ENCODE assay signal across 8 cellular contexts in genomic region chr3:10223676-10224639, GRCh38. TPM values are rescaled to one million over a fixed set of nuclear protein-coding genes. Genes with fewer than 3 reads are reported as not detected.
DNase-seq lines count a peak whose midpoint lies in the region; ATAC-seq and TF ChIP-seq lines count a peak whose summit lies in the region.

No MANE protein-coding gene starts in this region.

- H3K9me3 ChIP-seq in SK-N-SH (no peaks in the 10 kb centered on the region), neural progenitor cell (ENCODE audit: low read depth) (no peaks in the 10 kb centered on the region)

- H3K27me3 Mint-ChIP-seq in immature natural killer cell (ENCODE audit: low read depth in 3 of 3): peaks cover 0 to 4% (median 2%) of the 10 kb centered on the region in 3 donors
- H3K27me3 Mint-ChIP-seq in neural progenitor cell (ENCODE audit: insufficient read depth, low read depth): peaks cover 8% of the 10 kb centered on the region

- H3K36me3 ChIP-seq in SK-N-SH (replicated peaks in 1 of 2; ENCODE audit: control insufficient read depth in 1 of 2, insufficient read depth in 2 of 2, low read length in 1 of 2): peaks cover 0 to 8% of the 10 kb centered on the region in 2 experiments
- H3K36me3 ChIP-seq in neural progenitor cell: no peaks in the 10 kb centered on the region

- POLR2A ChIA-PET in SK-N-SH (lab: Yijun Ruan, JAX): no interaction called here

- H3K4me1 ChIP-seq in SK-N-SH (ENCODE audit: control insufficient read depth in 1 of 2, insufficient read depth in 2 of 2, low read depth in 1 of 2, low read length in 1 of 2) (0 out of 4 replicates have a peak, but pooled peaks cover 0 to 3% of the 10 kb centered on the region in 2 experiments), neural progenitor cell (no peaks in the 10 kb centered on the region)

- H3K27me3 ChIP-seq in SK-N-SH (ENCODE audit: insufficient read depth) (no peaks in the 10 kb centered on the region), neural progenitor cell (no peaks in the 10 kb centered on the region)

- H2AFZ ChIP-seq in SK-N-SH (ENCODE audit: low read depth) (no peak overlapping the region), neural progenitor cell (replicated peaks) (no peak overlapping the region)

- no peak for TF ChIP-seq CTCF in SK-N-SH (IDR thresholded peaks at IDR 0.05)
- TF ChIP-seq CTCF in neural progenitor cell (IDR thresholded peaks at IDR 0.05): no peak

- H3K9me3 Mint-ChIP-seq in immature natural killer cell (no peaks in the 10 kb centered on the region), neural progenitor cell (no peaks in the 10 kb centered on the region)

- H3K27ac ChIP-seq in SK-N-SH (ENCODE audit: low read depth in 2 of 2, low read length in 1 of 2) (0 out of 4 replicates have a peak overlapping the region, but pooled peaks of 1 of the 2 experiments have one; percentile 18), neural progenitor cell (no peak overlapping the region)

- WGBS in SK-N-SH (ENCODE audit: low lambda C conversion rate): 83% methylated on average over 10 of the region's 10 CpGs

- H3K27ac Mint-ChIP-seq in immature natural killer cell (peak overlapping the region in 5 of 6 donors; percentile 56 to 86 (median 80)), neural progenitor cell (no peak overlapping the region)

- CTCF ChIA-PET in SK-N-SH (lab: Yijun Ruan, JAX): interaction anchor here (0.8 to 1.9 kb wide), 7 partner anchors 11 to 64 kb away, joined by 3 to 5 read pairs (median 3); partner anchors contain the start of gene IRAK2

- no peaks in the 10 kb centered on the region for H3K9me2 ChIP-seq in SK-N-SH

- H3K79me2 ChIP-seq in SK-N-SH (ENCODE audit: insufficient read depth): no peaks in the 10 kb centered on the region
- H3K79me2 ChIP-seq in neural progenitor cell (ENCODE audit: low read depth): no peaks in the 10 kb centered on the region

- no peaks in the 10 kb centered on the region for H4K20me1 ChIP-seq in SK-N-SH (ENCODE audit: insufficient read depth)
- no peaks in the 10 kb centered on the region for H4K20me1 ChIP-seq in neural progenitor cell (ENCODE audit: low read depth)

- H3K36me3 Mint-ChIP-seq in immature natural killer cell (peaks cover 16 to 47% (median 21%) of the 10 kb centered on the region in 3 donors), neural progenitor cell (no peaks in the 10 kb centered on the region)

- H3K4me2 ChIP-seq in SK-N-SH: no peak overlapping the region
- no peak overlapping the region for H3K4me2 ChIP-seq in neural progenitor cell

- no peak for TF ChIP-seq RAD21 in SK-N-SH (IDR thresholded peaks at IDR 0.05; ENCODE audit: low read length)

- H3K4me1 Mint-ChIP-seq in immature natural killer cell: peaks cover 56 to 69% of the 10 kb centered on the region in 2 donors
- peaks cover 12% of the 10 kb centered on the region for H3K4me1 Mint-ChIP-seq in neural progenitor cell

- peak overlapping the region in 4 of 5 donors; percentile 42 to 68 (median 51) for H3K4me3 Mint-ChIP-seq in immature natural killer cell
- no peak overlapping the region for H3K4me3 Mint-ChIP-seq in neural progenitor cell

- no peak for TF ChIP-seq EP300 in SK-N-SH (IDR thresholded peaks at IDR 0.05; ENCODE audit: borderline replicate concordance in 1 of 2, low read depth in 1 of 2, low read length in 1 of 2)

- no peak overlapping the region for H3K4me3 ChIP-seq in SK-N-SH (ENCODE audit: low read depth in 2 of 2, low read length in 1 of 2)
- no peak overlapping the region for H3K4me3 ChIP-seq in neural progenitor cell

- H3F3A ChIP-seq in SK-N-SH (replicated peaks; ENCODE audit: insufficient read depth): peaks cover 17% of the 10 kb centered on the region
- H3F3A ChIP-seq in neural progenitor cell (ENCODE audit: low read depth): no peaks in the 10 kb centered on the region

- ATAC-seq in SK-N-SH treated with all-trans-retinoic acid at 6 μM for 48 hours (no peak), HG03064 (IDR thresholded peaks at IDR 0.05; ENCODE audit: low read depth, unreplicated experiment) (peak; percentile 71)

- 0 out of 2 replicates have a peak overlapping the region, but pooled peaks have one; percentile 1 for H3K9ac ChIP-seq in SK-N-SH
- no peak overlapping the region for H3K9ac ChIP-seq in neural progenitor cell

- no peak for DNase-seq in SK-N-SH
- DNase-seq in T-helper 1 cell: peak in 3 of 5 donors; percentile 27 to 69 (median 32)
- DNase-seq in immature natural killer cell: peak; percentile 44 to 45 (median 45)
- no peak for DNase-seq in NCI-H1105 treated with DMSO at 0.1 percent for 48 hours (lab: John Stamatoyannopoulos, UW)
- DNase-seq in NCI-H1092 (lab: John Stamatoyannopoulos, UW): no peak
- no peak for DNase-seq in neural progenitor cell (ENCODE audit: low spot score)

TF ChIP-seq in SK-N-SH, 30 proteins besides CTCF, POLR2A, EP300 and RAD21 (continues in another document):
- no peak for TF ChIP-seq USF2 (IDR thresholded peaks at IDR 0.05; ENCODE audit: borderline replicate concordance, low read depth, low read length)
- no peak for TF ChIP-seq GABPA (IDR thresholded peaks at IDR 0.05; ENCODE audit: low read depth)

TF ChIP-seq in SK-N-SH treated with all-trans-retinoic acid at 6 μM for 48 hours, 23 proteins besides CTCF, POLR2A, EP300 and RAD21:
- TF ChIP-seq TCF4 (CRISPR knock-in tag; IDR thresholded peaks at IDR 0.05; ENCODE audit: borderline replicate concordance) (no peak), POU6F1 (CRISPR knock-in tag; IDR thresholded peaks at IDR 0.05; ENCODE audit: borderline replicate concordance, low read depth) (no peak), TOX (CRISPR knock-in tag; IDR thresholded peaks at IDR 0.05; ENCODE audit: borderline replicate concordance) (no peak), CREB5 (CRISPR knock-in tag; IDR thresholded peaks at IDR 0.05; ENCODE audit: low read depth) (no peak), SNAI2 (CRISPR knock-in tag; IDR thresholded peaks at IDR 0.05) (no peak), ZFP3 (CRISPR knock-in tag; IDR thresholded peaks at IDR 0.05) (no peak), ZNF8 (CRISPR knock-in tag; IDR thresholded peaks at IDR 0.05) (no peak)

RNA-seq across cellular contexts. Expression of gene TATDN2, which starts 24.3 kb away (rescaled TPM):
- polyA plus RNA-seq in SK-N-SH (2012; rRNA removed): 14.7 and 17.8 TPM in 2 replicates
- polyA plus RNA-seq in SK-N-SH (2012; cell fraction: cytosol; rRNA removed): 12.8 and 15.2 TPM in 2 replicates
- 18.3 and 22.1 TPM in 2 replicates for polyA plus RNA-seq in SK-N-SH (2012; cell fraction: nucleus; rRNA removed)
- polyA plus RNA-seq in immature natural killer cell: 10 to 100 TPM in 2 of 3 donors, 1 to 10 TPM in 1; 8.4 to 27.7 (median 10.6) TPM
- 11.7 and 14.9 TPM in 2 replicates for total RNA-seq in neural progenitor cell (ENCODE audit: low replicate concordance)

RNA-seq across cellular contexts. Expression of gene IRAK2, which starts 59.2 kb away (rescaled TPM):
- polyA plus RNA-seq in SK-N-SH (2012; rRNA removed) (7.7 and 8.6 TPM in 2 replicates), immature natural killer cell (10 to 100 TPM; 14.5 to 37.5 (median 37.1) TPM)
- polyA plus RNA-seq in SK-N-SH (2012; cell fraction: cytosol; rRNA removed): 5.4 and 6.5 TPM in 2 replicates
- polyA plus RNA-seq in SK-N-SH (2012; cell fraction: nucleus; rRNA removed): 6.6 and 7.6 TPM in 2 replicates
- 0.26 and 0.50 TPM in 2 replicates for total RNA-seq in neural progenitor cell (ENCODE audit: low replicate concordance)

Comparison
In these comparisons a context has a peak if more than half of its experiments do, and no peak if none do; other contexts are left out.
1. DNase-seq: peak in T-helper 1 cell (3 of 5) and immature natural killer cell (3 of 3); none in SK-N-SH (single experiment), NCI-H1105 treated with DMSO at 0.1 percent for 48 hours (single experiment), NCI-H1092 (single experiment) and neural progenitor cell (single experiment).